ENCODE assay signal across 20 cellular contexts in genomic region chr17:251531-251930, GRCh38.
A peak's percentile ranks its signal among the peaks of the same experiment; 100 is the strongest.
DNase-seq lines count a peak whose midpoint lies in the region; ATAC-seq, FAIRE-seq and TF ChIP-seq lines count a peak whose summit lies in the region.
"Had no signal": no experiment of that assay in that cellular context is flagged by ENCODE, and none has a peak within 500 bp of the region (broad histone marks: within the 10 kb centered on the region; RNA-seq: fewer than 3 reads in every experiment).

No MANE protein-coding gene starts in this region.

- no peak overlapping the region for H3K9ac ChIP-seq in HepG2 (ENCODE audit: insufficient read depth, low read depth, low read length)
- H3K9ac ChIP-seq: BLaER1 treated with 17β-estradiol and CSF1 and Interleukin-3, amounts not matched to agents 10 nM and 100 nM; KMS-11 had no signal

- POLR2A ChIA-PET in activated CD4-positive, alpha-beta T cell treated with anti-CD3 and anti-CD28 coated beads, Interleukin-2, amount 10 ng/mL, durations not matched to agents 7 days and 5 days (lab: Charles Lee) = no interaction called here
- POLR2A ChIA-PET in HepG2 (lab: Yijun Ruan, JAX) = no interaction called here

- ATAC-seq in right lobe of liver (no peak), HepG2 (no peak), pancreas (no peak), GM21526 (IDR thresholded peaks at IDR 0.05; ENCODE audit: low FRiP score, unreplicated experiment) (no peak)
- ATAC-seq: PC-3 had no signal

- H3K27ac Mint-ChIP-seq in activated CD4-positive, alpha-beta T cell treated with anti-CD3 and anti-CD28 coated beads, Interleukin-2, amount 10 ng/mL, durations not matched to agents 7 days and 5 days = no peak overlapping the region
- H3K27ac Mint-ChIP-seq: HFFc6 had no signal

- H3K36me3 ChIP-seq in right lobe of liver (no peaks in the 10 kb centered on the region), HepG2 (replicated peaks in 1 of 2; ENCODE audit: control insufficient read depth in 1 of 2, insufficient read depth in 2 of 2, low read length in 2 of 2) (peaks cover 0 to 8% of the 10 kb centered on the region in 2 experiments; a peak in 1 of 5 replicates), pancreas (peaks cover 0 to 2% (median 0%) of the 10 kb centered on the region in 3 donors)
- H3K36me3 ChIP-seq: MG63 had no signal

- WGBS in right lobe of liver (ENCODE audit: insufficient coverage, low coverage, low lambda C conversion rate, missing lambda C conversion rate) = 94% methylated on average over 5 of the region's 12 CpGs
- WGBS in HepG2 (ENCODE audit: low lambda C conversion rate) = 97% methylated on average over 9 of the region's 12 CpGs
- WGBS in pancreas, 2 donors = 96 to 97% methylated on average over 12 of the region's 12 CpGs

- peak; percentile 3 for DNase-seq in activated CD4-positive, alpha-beta T cell treated with anti-CD3 and anti-CD28 coated beads, Interleukin-2, amount 10 ng/mL, durations not matched to agents 7 days and 5 days
- DNase-seq in activated CD4-positive, alpha-beta T cell treated with anti-CD3 and anti-CD28 coated beads for 48 hours = no peak
- DNase-seq in right lobe of liver (peak in 2 of 3 donors; percentile 32 to 33), HepG2 (ENCODE audit: low spot score) (no peak), pancreas (peak in 4 of 6 donors; percentile 11 to 43 (median 28)), NCI-H1694 treated with DMSO at 0.1 percent for 48 hours (lab: John Stamatoyannopoulos, UW) (no peak), RKO (ENCODE audit: low spot score) (no peak)
- DNase-seq: 8988T, DMS 273 treated with DMSO at 0.1 percent for 48 hours, HFFc6, MG63, NCI-H1105, NCI-H187, NCI-H446 treated with DMSO at 0.1 percent for 48 hours, NCI-H748 treated with DMSO at 0.1 percent for 48 hours, PC-3 had no signal

- no peak for TF ChIP-seq POLR2A in right lobe of liver (IDR thresholded peaks at IDR 0.05)
- no peak for TF ChIP-seq POLR2A in HepG2 (IDR thresholded peaks at IDR 0.05; ENCODE audit: insufficient read depth in 1 of 2, low read depth in 2 of 2, low read length in 2 of 2)

- no peak for TF ChIP-seq CTCF in right lobe of liver (IDR thresholded peaks at IDR 0.05)
- no peak for TF ChIP-seq CTCF in HepG2 (CRISPR knock-in tag; IDR thresholded peaks at IDR 0.05)
- TF ChIP-seq CTCF in pancreas (IDR thresholded peaks at IDR 0.05) = no peak

- H3K27me3 ChIP-seq in right lobe of liver (no peaks in the 10 kb centered on the region), HepG2 (ENCODE audit: control insufficient read depth in 1 of 2, insufficient read depth in 2 of 2, low read length in 2 of 2) (no peaks in the 10 kb centered on the region), pancreas (no peaks in the 10 kb centered on the region)
- H3K27me3 ChIP-seq: BLaER1 treated with 17β-estradiol and CSF1 and Interleukin-3, amounts not matched to agents 10 nM and 100 nM; MG63 had no signal

- no peaks in the 10 kb centered on the region for H3K79me2 ChIP-seq in HepG2 (ENCODE audit: insufficient read depth, low read length)

- in situ Hi-C loops in HepG2 (cut with HindIII; ENCODE audit: extremely low pct_ligation_motif_present, low pct_unique_long_range_greater_than_20kb) = no loop called here

- H3K36me3 Mint-ChIP-seq in activated CD4-positive, alpha-beta T cell treated with anti-CD3 and anti-CD28 coated beads, Interleukin-2, amount 10 ng/mL, durations not matched to agents 7 days and 5 days (ENCODE audit: low read depth) = no peaks in the 10 kb centered on the region

- no peaks in the 10 kb centered on the region for H3K27me3 Mint-ChIP-seq in activated CD4-positive, alpha-beta T cell treated with anti-CD3 and anti-CD28 coated beads, Interleukin-2, amount 10 ng/mL, durations not matched to agents 7 days and 5 days

- H3K4me1 ChIP-seq in right lobe of liver (peaks cover 0 to 16% (median 4%) of the 10 kb centered on the region in 4 donors), HepG2 (ENCODE audit: insufficient read depth, low read length) (no peaks in the 10 kb centered on the region), pancreas (no peaks in the 10 kb centered on the region)

- no peak for TF ChIP-seq RAD21 in HepG2 (CRISPR knock-in tag; IDR thresholded peaks at IDR 0.05)

- no peaks in the 10 kb centered on the region for H4K20me1 ChIP-seq in HepG2 (ENCODE audit: insufficient read depth, low read length)

- H3K9me3 Mint-ChIP-seq in activated CD4-positive, alpha-beta T cell treated with anti-CD3 and anti-CD28 coated beads, Interleukin-2, amount 10 ng/mL, durations not matched to agents 7 days and 5 days = no peaks in the 10 kb centered on the region
- H3K9me3 Mint-ChIP-seq: HFFc6 had no signal

- CTCF ChIA-PET in activated CD4-positive, alpha-beta T cell treated with anti-CD3 and anti-CD28 coated beads, Interleukin-2, amount 10 ng/mL, durations not matched to agents 7 days and 5 days (lab: Charles Lee) = no interaction called here
- CTCF ChIA-PET in HepG2 (lab: Yijun Ruan, JAX; ENCODE audit: low intra/inter-chr PET ratio, low total read pairs) = no interaction called here

- BruUV-seq in HepG2 (replicated peaks; lab: Mats Ljungman, UMichigan) = no TSS peak

- no peak overlapping the region for H3K27ac ChIP-seq in right lobe of liver
- H3K27ac ChIP-seq in HepG2 (ENCODE audit: extremely low read length, insufficient read depth, low read length) = no peak overlapping the region
- no peak overlapping the region for H3K27ac ChIP-seq in pancreas
- H3K27ac ChIP-seq: BLaER1 treated with 17β-estradiol and CSF1 and Interleukin-3, amounts not matched to agents 10 nM and 100 nM; KMS-11 had no signal

- no peak overlapping the region for H3K4me2 ChIP-seq in HepG2 (ENCODE audit: low read depth, low read length)
- H3K4me2 ChIP-seq: BLaER1 treated with 17β-estradiol and CSF1 and Interleukin-3, amounts not matched to agents 10 nM and 100 nM; KMS-11 had no signal

- no peaks in the 10 kb centered on the region for H3K4me1 Mint-ChIP-seq in activated CD4-positive, alpha-beta T cell treated with anti-CD3 and anti-CD28 coated beads, Interleukin-2, amount 10 ng/mL, durations not matched to agents 7 days and 5 days

- intact Hi-C loops in right lobe of liver (cut with DNase I) = no loop called here
- intact Hi-C loops in HepG2 (cut with micrococcal nuclease; ENCODE audit: unreplicated experiment) = no loop called here
- intact Hi-C loops in pancreas (cut with DNase I) = no loop called here

- H3K9me3 ChIP-seq in right lobe of liver = no peaks in the 10 kb centered on the region
- no peaks in the 10 kb centered on the region for H3K9me3 ChIP-seq in HepG2 (ENCODE audit: low read length)
- no peaks in the 10 kb centered on the region for H3K9me3 ChIP-seq in pancreas
- H3K9me3 ChIP-seq: BLaER1 treated with 17β-estradiol and CSF1 and Interleukin-3, amounts not matched to agents 10 nM and 100 nM; MG63 had no signal

- TF ChIP-seq EP300 in HepG2 (IDR thresholded peaks at IDR 0.05; ENCODE audit: low read depth in 2 of 2, low read length in 2 of 2) (no peak), HepG2 (CRISPR knock-in tag; IDR thresholded peaks at IDR 0.05; ENCODE audit: borderline replicate concordance) (no peak)

- H3K4me3 ChIP-seq in right lobe of liver (no peak overlapping the region), HepG2 (replicated peaks in 1 of 3; ENCODE audit: insufficient read depth in 1 of 3, low read depth in 2 of 3, low read length in 3 of 3) (no peak overlapping the region), pancreas (no peak overlapping the region)
- H3K4me3 ChIP-seq: BLaER1 treated with 17β-estradiol and CSF1 and Interleukin-3, amounts not matched to agents 10 nM and 100 nM; MG63 had no signal

- no peak for FAIRE-seq in HepG2 (lab: Jason Lieb, UNC)
- no peak for FAIRE-seq in pancreas (lab: Jason Lieb, UNC)
- FAIRE-seq: H1 had no signal

- no peak overlapping the region for H3K4me3 Mint-ChIP-seq in activated CD4-positive, alpha-beta T cell treated with anti-CD3 and anti-CD28 coated beads, Interleukin-2, amount 10 ng/mL, durations not matched to agents 7 days and 5 days
- H3K4me3 Mint-ChIP-seq: HFFc6 had no signal

- H2AFZ ChIP-seq in HepG2 (ENCODE audit: low read length) = no peak overlapping the region

TF ChIP-seq in HepG2, 621 proteins besides CTCF, POLR2A, EP300 and RAD21 (continues in another document):
- TF ChIP-seq ZNF281 (CRISPR knock-in tag; IDR thresholded peaks at IDR 0.05; ENCODE audit: borderline replicate concordance) (no peak), PHB2 (IDR thresholded peaks at IDR 0.05; ENCODE audit: partially characterized antibody) (no peak)
- TF ChIP-seq, protein P1, sequence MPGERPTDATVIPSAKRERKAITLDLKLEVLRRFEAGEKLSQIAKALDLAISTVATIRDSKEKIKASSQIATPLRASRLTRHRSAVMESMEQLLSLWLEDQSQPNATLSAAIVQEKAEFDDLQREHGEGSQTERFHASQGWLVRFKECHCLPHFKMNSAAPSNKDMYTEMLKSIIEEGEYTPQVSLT (CRISPR knock-in tag; IDR thresholded peaks at IDR 0.05; ENCODE audit: borderline replicate concordance, low read depth) = no peak

Comparison
In these comparisons a context has a peak if more than half of its experiments do, and no peak if none do; other contexts are left out.
1. DNase-seq: peak in activated CD4-positive, alpha-beta T cell treated with anti-CD3 and anti-CD28 coated beads, Interleukin-2, amount 10 ng/mL, durations not matched to agents 7 days and 5 days (single experiment), right lobe of liver (2 of 3) and pancreas (4 of 6); none in activated CD4-positive, alpha-beta T cell treated with anti-CD3 and anti-CD28 coated beads for 48 hours (single experiment), HepG2 (single experiment), NCI-H1694 treated with DMSO at 0.1 percent for 48 hours (single experiment) and RKO (single experiment).